Comparison of ENCODE assay signal across 1 cellular context in the genomic region with DNA sequence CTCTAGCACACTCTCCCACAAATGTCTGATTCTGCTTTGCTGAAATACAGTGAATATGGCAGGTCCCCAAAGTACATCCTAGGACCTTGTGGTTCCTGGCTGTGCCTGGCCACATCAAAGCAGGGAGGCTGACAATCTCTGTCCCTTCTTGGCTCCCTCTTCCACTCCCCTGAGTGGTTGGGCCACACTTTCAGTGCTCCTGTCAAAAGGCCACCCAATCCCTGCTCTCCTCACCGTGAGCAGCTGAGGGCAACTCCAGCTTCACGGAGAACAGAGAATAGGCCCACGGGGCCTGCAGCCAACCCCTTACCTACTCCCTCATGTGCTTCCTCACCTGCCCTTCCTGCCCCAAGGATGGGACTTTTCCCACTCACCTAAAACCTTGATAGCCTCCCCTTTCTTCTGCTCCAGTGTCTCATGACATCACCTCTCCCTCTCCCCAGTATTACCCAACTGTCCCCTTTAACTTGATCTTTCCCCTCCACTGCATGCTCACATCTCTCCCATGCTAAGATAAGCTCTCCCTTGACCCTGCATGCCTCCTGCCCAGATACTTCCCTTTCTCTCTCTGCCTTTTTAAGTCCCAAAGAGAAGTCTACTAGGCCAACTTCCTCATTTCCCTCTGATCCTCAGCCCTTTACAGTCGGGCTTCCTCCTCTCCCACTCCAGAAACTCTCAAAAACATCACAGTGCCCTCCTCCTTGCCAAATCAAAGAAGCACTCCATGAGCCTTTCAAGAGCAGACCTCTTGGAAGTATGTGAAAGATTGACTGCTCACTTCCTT.
TF ChIP-seq lines count a peak whose summit lies in the region.

No MANE protein-coding gene starts in this region.

TF ChIP-seq in HepG2, 621 proteins besides CTCF, POLR2A, EP300 and RAD21:
- TF ChIP-seq ZNF557 (CRISPR knock-in tag; IDR thresholded peaks at IDR 0.05) = no peak
- TF ChIP-seq ZNF567 (CRISPR knock-in tag; IDR thresholded peaks at IDR 0.05; ENCODE audit: borderline replicate concordance) = no peak
- TF ChIP-seq, protein P1, sequence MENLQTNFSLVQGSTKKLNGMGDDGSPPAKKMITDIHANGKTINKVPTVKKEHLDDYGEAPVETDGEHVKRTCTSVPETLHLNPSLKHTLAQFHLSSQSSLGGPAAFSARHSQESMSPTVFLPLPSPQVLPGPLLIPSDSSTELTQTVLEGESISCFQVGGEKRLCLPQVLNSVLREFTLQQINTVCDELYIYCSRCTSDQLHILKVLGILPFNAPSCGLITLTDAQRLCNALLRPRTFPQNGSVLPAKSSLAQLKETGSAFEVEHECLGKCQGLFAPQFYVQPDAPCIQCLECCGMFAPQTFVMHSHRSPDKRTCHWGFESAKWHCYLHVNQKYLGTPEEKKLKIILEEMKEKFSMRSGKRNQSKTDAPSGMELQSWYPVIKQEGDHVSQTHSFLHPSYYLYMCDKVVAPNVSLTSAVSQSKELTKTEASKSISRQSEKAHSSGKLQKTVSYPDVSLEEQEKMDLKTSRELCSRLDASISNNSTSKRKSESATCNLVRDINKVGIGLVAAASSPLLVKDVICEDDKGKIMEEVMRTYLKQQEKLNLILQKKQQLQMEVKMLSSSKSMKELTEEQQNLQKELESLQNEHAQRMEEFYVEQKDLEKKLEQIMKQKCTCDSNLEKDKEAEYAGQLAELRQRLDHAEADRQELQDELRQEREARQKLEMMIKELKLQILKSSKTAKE (CRISPR knock-in tag; IDR thresholded peaks at IDR 0.05; ENCODE audit: borderline replicate concordance) = no peak
- no peak for TF ChIP-seq HNRNPK (IDR thresholded peaks at IDR 0.05; ENCODE audit: low read depth, low read length, poor library complexity, severe bottlenecking)
- TF ChIP-seq HMG20B (CRISPR knock-in tag; conservative IDR thresholded peaks at IDR 0.05) = no peak
- TF ChIP-seq ATF7 (IDR thresholded peaks at IDR 0.05) = peak; percentile 24; the same call in 1 of the 2 replicates
- TF ChIP-seq ATF7 (CRISPR knock-in tag; IDR thresholded peaks at IDR 0.05) = no peak
- no peak for TF ChIP-seq KDM3A (CRISPR knock-in tag; IDR thresholded peaks at IDR 0.05; ENCODE audit: low read depth)
